Comparison of ENCODE assay signal across 12 cellular contexts in genomic region chr1:10509823-10510509, GRCh38. TPM values are rescaled to one million over a fixed set of nuclear protein-coding genes. Genes with fewer than 3 reads are reported as not detected.
DNase-seq lines count a peak whose midpoint lies in the region; ATAC-seq, FAIRE-seq and TF ChIP-seq lines count a peak whose summit lies in the region.
"Had no signal": no experiment of that assay in that cellular context is flagged by ENCODE, and none has a peak within 500 bp of the region (broad histone marks: within the 10 kb centered on the region; RNA-seq: fewer than 3 reads in every experiment).

No MANE protein-coding gene starts in this region.

- H2AFZ ChIP-seq in neuronal stem cell (ENCODE audit: low read length), result no peak overlapping the region

- H2BK5ac ChIP-seq in neuronal stem cell (ENCODE audit: low read length), result no peak overlapping the region

- no peak for TF ChIP-seq CTCF in brain microvascular endothelial cell (IDR thresholded peaks at IDR 0.05; ENCODE audit: low read depth, low read length, missing control alignments)
- TF ChIP-seq CTCF in progenitor cell of endocrine pancreas (IDR thresholded peaks at IDR 0.05; ENCODE audit: unreplicated experiment), result no peak

- peak overlapping the region; percentile 45 to 86 (median 77) for H3K4me3 Mint-ChIP-seq in CD8-positive, alpha-beta memory T cell
- H3K4me3 Mint-ChIP-seq in progenitor cell of endocrine pancreas (ENCODE audit: low read depth), result no peak overlapping the region
- H3K4me3 Mint-ChIP-seq: neural crest cell had no signal

- no peaks in the 10 kb centered on the region for H3K9me3 ChIP-seq in CD8-positive, alpha-beta memory T cell (ENCODE audit: low read length)
- H3K9me3 ChIP-seq in neuronal stem cell (replicated peaks in 1 of 2; ENCODE audit: control insufficient read depth in 2 of 2, insufficient read depth in 1 of 2, low read depth in 1 of 2, low read length in 2 of 2) (no peaks in the 10 kb centered on the region), small intestine (ENCODE audit: control insufficient read depth, low read depth) (no peaks in the 10 kb centered on the region)
- H3K9me3 ChIP-seq: HAP-1, SJCRH30 had no signal

- peak overlapping the region; percentile 52 for H3K27ac ChIP-seq in CD8-positive, alpha-beta memory T cell (ENCODE audit: low read depth, low read length)
- H3K27ac ChIP-seq in brain microvascular endothelial cell, result peak overlapping the region; percentile 65
- H3K27ac ChIP-seq in neuronal stem cell (replicated peaks; ENCODE audit: low read length), result peak overlapping the region; percentile 14
- H3K27ac ChIP-seq in small intestine (ENCODE audit: low read depth in 1 of 2, low read length in 1 of 2), result peak overlapping the region in 1 of 2 donors; percentile 35

- no peak overlapping the region for H4K91ac ChIP-seq in neuronal stem cell (ENCODE audit: low read depth, low read length, poor library complexity)

- no peak overlapping the region for H3K4ac ChIP-seq in neuronal stem cell (ENCODE audit: low read length)

- H3K27me3 ChIP-seq in CD8-positive, alpha-beta memory T cell (ENCODE audit: insufficient read depth, low read length, poor library complexity, severe bottlenecking), result no peaks in the 10 kb centered on the region
- H3K27me3 ChIP-seq in brain microvascular endothelial cell (replicated peaks), result no peaks in the 10 kb centered on the region
- no peaks in the 10 kb centered on the region for H3K27me3 ChIP-seq in neuronal stem cell (ENCODE audit: control insufficient read depth in 3 of 3, insufficient read depth in 3 of 3, low read depth in 1 of 3, low read length in 3 of 3)
- no peaks in the 10 kb centered on the region for H3K27me3 ChIP-seq in small intestine (ENCODE audit: control insufficient read depth in 2 of 2, insufficient read depth in 2 of 2, low read length in 2 of 2)
- H3K27me3 ChIP-seq: SJCRH30 had no signal

- no peak for FAIRE-seq in small intestine (lab: Jason Lieb, UNC)

- H2BK12ac ChIP-seq in neuronal stem cell (ENCODE audit: low read length), result no peak overlapping the region

- H2AK5ac ChIP-seq in neuronal stem cell (ENCODE audit: low read depth, low read length), result no peak overlapping the region

- peaks cover 58 to 78% (median 69%) of the 10 kb centered on the region in 3 donors for H3K4me1 Mint-ChIP-seq in CD8-positive, alpha-beta memory T cell
- peaks cover 27% of the 10 kb centered on the region for H3K4me1 Mint-ChIP-seq in progenitor cell of endocrine pancreas (ENCODE audit: low read depth)

- no peak for DNase-seq in CD8-positive, alpha-beta memory T cell
- DNase-seq in NCI-H69 (lab: John Stamatoyannopoulos, UW) (peak; percentile 88), brain microvascular endothelial cell (no peak), neuronal stem cell (ENCODE audit: low spot score) (no peak), progenitor cell of endocrine pancreas (ENCODE audit: low spot score, unreplicated experiment) (no peak), small intestine (no peak)
- DNase-seq in stimulated activated CD8-positive, alpha-beta memory T cell treated with anti-CD3 and anti-CD28 coated beads, Interleukin-4, amount 100 ng/mL, for 48 hours, result no peak
- DNase-seq: NCI-H2107, SJCRH30 had no signal

- H3K4me1 ChIP-seq in CD8-positive, alpha-beta memory T cell (ENCODE audit: insufficient read depth, low read length), result peaks cover 68% of the 10 kb centered on the region
- H3K4me1 ChIP-seq in neuronal stem cell (ENCODE audit: control insufficient read depth in 2 of 2, insufficient read depth in 1 of 2, low read depth in 1 of 2, low read length in 2 of 2) (peaks cover 14 to 25% of the 10 kb centered on the region in 2 donors), small intestine (ENCODE audit: control insufficient read depth in 2 of 2, insufficient read depth in 1 of 2, low read depth in 1 of 2, low read length in 1 of 2) (peaks cover 0 to 13% of the 10 kb centered on the region in 2 donors)

- no CpG with 5 or more reads among the region's 6 CpGs for WGBS in neuronal stem cell (ENCODE audit: extremely low coverage in 2 of 2, insufficient read length in 2 of 2, insufficient replicate concordance in 1 of 2), 2 donors
- WGBS in small intestine, 3 donors, result 55 to 69% (median 60%) methylated on average over 6 of the region's 6 CpGs

- peaks cover 8% of the 10 kb centered on the region for H3K79me1 ChIP-seq in neuronal stem cell (ENCODE audit: low read depth, low read length)

- CTCF ChIA-PET in CD8-positive, alpha-beta memory T cell (lab: Charles Lee), result interaction anchor here (1.1 to 6.7 kb wide), 6 partner anchors 7 to 400 kb away, joined by 3 to 78 read pairs (median 8); no protein-coding TSS in a partner anchor

- in situ Hi-C loops in brain microvascular endothelial cell (cut with HindIII; ENCODE audit: low pct_ligation_motif_present, low sequenced_read_pairs), result no loop called here

- H4K8ac ChIP-seq in neuronal stem cell (ENCODE audit: low read depth, low read length), result no peak overlapping the region

- POLR2A ChIA-PET in CD8-positive, alpha-beta memory T cell (lab: Charles Lee), result interaction anchor here (0.6 to 1.6 kb wide), 3 partner anchors 14 to 99 kb away, joined by 4 to 7 read pairs (median 5); no protein-coding TSS in a partner anchor

- H3K9me3 Mint-ChIP-seq in CD8-positive, alpha-beta memory T cell, result no peaks in the 10 kb centered on the region
- no peaks in the 10 kb centered on the region for H3K9me3 Mint-ChIP-seq in progenitor cell of endocrine pancreas (ENCODE audit: low read depth)
- H3K9me3 Mint-ChIP-seq: neural crest cell had no signal

- H3K27me3 Mint-ChIP-seq in CD8-positive, alpha-beta memory T cell, result no peaks in the 10 kb centered on the region
- no peaks in the 10 kb centered on the region for H3K27me3 Mint-ChIP-seq in progenitor cell of endocrine pancreas

- no peak overlapping the region for H2BK120ac ChIP-seq in neuronal stem cell (ENCODE audit: low read depth, low read length)

- H3K36me3 Mint-ChIP-seq in CD8-positive, alpha-beta memory T cell, result peaks cover 0 to 3% (median 0%) of the 10 kb centered on the region in 3 donors
- H3K36me3 Mint-ChIP-seq in progenitor cell of endocrine pancreas (ENCODE audit: insufficient read depth), result no peaks in the 10 kb centered on the region

- no peak overlapping the region for H3K23ac ChIP-seq in neuronal stem cell (ENCODE audit: low read depth, low read length, poor library complexity)

- no peak overlapping the region for H3K9ac ChIP-seq in neuronal stem cell (ENCODE audit: low read depth, low read length, poor library complexity)

- ATAC-seq in HG03354 (IDR thresholded peaks at IDR 0.05; ENCODE audit: poor library complexity, severe bottlenecking, unreplicated experiment), result no peak

- no peak overlapping the region for H3K14ac ChIP-seq in neuronal stem cell (ENCODE audit: low read length)

- peak overlapping the region; percentile 55 for H3K4me3 ChIP-seq in CD8-positive, alpha-beta memory T cell (ENCODE audit: low read length)
- H3K4me3 ChIP-seq in brain microvascular endothelial cell (ENCODE audit: low read depth, low read length) (no peak overlapping the region), neuronal stem cell (ENCODE audit: low read length in 2 of 2) (no peak overlapping the region), small intestine (ENCODE audit: low read depth in 1 of 2, low read length in 2 of 2) (no peak overlapping the region)
- H3K4me3 ChIP-seq: HAP-1 had no signal

- no peaks in the 10 kb centered on the region for H3K36me3 ChIP-seq in CD8-positive, alpha-beta memory T cell (ENCODE audit: insufficient read depth, low read length)
- H3K36me3 ChIP-seq in brain microvascular endothelial cell (replicated peaks) (no peaks in the 10 kb centered on the region), neuronal stem cell (replicated peaks in 1 of 2; ENCODE audit: control insufficient read depth in 2 of 2, insufficient read depth in 2 of 2, low read length in 2 of 2) (peaks cover 0 to 6% of the 10 kb centered on the region in 2 donors), small intestine (ENCODE audit: control insufficient read depth in 2 of 2, insufficient read depth in 2 of 2, low read length in 2 of 2) (no peaks in the 10 kb centered on the region)
- H3K36me3 ChIP-seq: HAP-1, SJCRH30 had no signal

- no peak overlapping the region for H2BK15ac ChIP-seq in neuronal stem cell (ENCODE audit: low read length)

- peak overlapping the region; percentile 77 to 96 (median 88) for H3K27ac Mint-ChIP-seq in CD8-positive, alpha-beta memory T cell
- H3K27ac Mint-ChIP-seq in progenitor cell of endocrine pancreas, result no peak overlapping the region

- H3K4me2 ChIP-seq in neuronal stem cell (ENCODE audit: insufficient read depth, low read length, poor library complexity, severe bottlenecking), result no peak overlapping the region

- no peak overlapping the region for H3K18ac ChIP-seq in neuronal stem cell (ENCODE audit: low read length)

RNA-seq across cellular contexts. Expression of gene PEX14, which starts 35.2 kb away (rescaled TPM):
- total RNA-seq in CD8-positive, alpha-beta memory T cell, result 10 to 100 TPM; 18.2 to 22.2 TPM
- 5.1 TPM for polyA plus RNA-seq in CD8-positive, alpha-beta memory T cell
- 24.5 TPM for polyA plus RNA-seq in neuronal stem cell (2013, experiment 1 of 2)
- 24.4 TPM for polyA plus RNA-seq in neuronal stem cell (2013, experiment 2 of 2)
- 27.8 and 28.7 TPM in 2 replicates for total RNA-seq in progenitor cell of endocrine pancreas
- polyA plus RNA-seq in small intestine, result 10 to 100 TPM; 15.9 to 24.9 (median 24.4) TPM

RNA-seq across cellular contexts. Expression of gene DFFA, which starts 37.6 kb away (rescaled TPM):
- 10 to 100 TPM; 67.7 to 69.1 TPM for total RNA-seq in CD8-positive, alpha-beta memory T cell
- polyA plus RNA-seq in CD8-positive, alpha-beta memory T cell, result 40.4 TPM
- 40.1 TPM for polyA plus RNA-seq in neuronal stem cell (2013, experiment 1 of 2)
- 41.7 TPM for polyA plus RNA-seq in neuronal stem cell (2013, experiment 2 of 2)
- total RNA-seq in progenitor cell of endocrine pancreas, result 47.9 and 54.4 TPM in 2 replicates
- polyA plus RNA-seq in small intestine, result 10 to 100 TPM in 2 of 3 donors, 1 to 10 TPM in 1; 8.9 to 24.0 (median 10.3) TPM
